Comparison of ENCODE assay signal across 10 cellular contexts in genomic region chr4:145829629-145830395, GRCh38.
DNase-seq lines count a peak whose midpoint lies in the region; ATAC-seq lines count a peak whose summit lies in the region.
"Had no signal": no experiment of that assay in that cellular context is flagged by ENCODE, and none has a peak within 500 bp of the region (broad histone marks: within the 10 kb centered on the region; RNA-seq: fewer than 3 reads in every experiment).

No MANE protein-coding gene starts in this region.

- no peak for DNase-seq in central memory CD8-positive, alpha-beta T cell (ENCODE audit: low spot score in 2 of 2)
- DNase-seq in SKM-1 treated with dmso at 0.1 percent for 144 hours (lab: John Stamatoyannopoulos, UW; ENCODE audit: unreplicated experiment) (no peak), AG20443 (ENCODE audit: low spot score) (no peak), NCI-H1436 treated with DMSO at 0.1 percent for 48 hours (lab: John Stamatoyannopoulos, UW) (no peak), T-helper 9 cell (no peak)
- DNase-seq: heart right ventricle, NCI-H2081 treated with DMSO at 0.1 percent for 48 hours had no signal

- H3K4me3 ChIP-seq in GM08714 (ENCODE audit: low read length), result peak overlapping the region; percentile 50; the same call in 1 of the 2 replicates
- H3K4me3 ChIP-seq: heart right ventricle had no signal

- H3K9me3 Mint-ChIP-seq in central memory CD8-positive, alpha-beta T cell, result no peaks in the 10 kb centered on the region

- peaks cover 24% of the 10 kb centered on the region for H3K4me1 Mint-ChIP-seq in central memory CD8-positive, alpha-beta T cell

- ATAC-seq in GM19468 (IDR thresholded peaks at IDR 0.05; ENCODE audit: extremely low read depth, unreplicated experiment), result peak; percentile 54
- peak; percentile 44 for ATAC-seq in HG03159 (IDR thresholded peaks at IDR 0.05; ENCODE audit: unreplicated experiment)
- ATAC-seq in central memory CD8-positive, alpha-beta T cell (replicated peaks; ENCODE audit: extremely low read depth, poor library complexity, severe bottlenecking), result peak; percentile 36

- no peaks in the 10 kb centered on the region for H3K27me3 Mint-ChIP-seq in central memory CD8-positive, alpha-beta T cell

- H3K27ac Mint-ChIP-seq in central memory CD8-positive, alpha-beta T cell (ENCODE audit: low read depth), result peak overlapping the region; percentile 24

- H3K36me3 Mint-ChIP-seq in central memory CD8-positive, alpha-beta T cell (ENCODE audit: insufficient read depth), result peaks cover 7% of the 10 kb centered on the region

- peak overlapping the region; percentile 54 for H3K4me3 Mint-ChIP-seq in central memory CD8-positive, alpha-beta T cell
